In genomic region chr1:115184951-115185331, GRCh38 we compare ENCODE assay signal across 12 cellular contexts.
DNase-seq lines count a peak whose midpoint lies in the region; ATAC-seq and TF ChIP-seq lines count a peak whose summit lies in the region.
"Had no signal": no experiment of that assay in that cellular context is flagged by ENCODE, and none has a peak within 500 bp of the region (broad histone marks: within the 10 kb centered on the region; RNA-seq: fewer than 3 reads in every experiment).

No MANE protein-coding gene starts in this region.

- peak overlapping the region; percentile 42 for H3K27ac ChIP-seq in RWPE2 (ENCODE audit: poor library complexity, severe bottlenecking)
- H3K27ac ChIP-seq: right lobe of liver had no signal

- H3K4me3 ChIP-seq in RWPE2 (ENCODE audit: severe bottlenecking): no peak overlapping the region
- H3K4me3 ChIP-seq: right lobe of liver had no signal

- intact Hi-C loops in sciatic nerve (cut with DNase I): no loop called here

- ATAC-seq in RWPE2 (ENCODE audit: low read depth): peak; percentile 55
- ATAC-seq in sciatic nerve: peak; percentile 56

- no peaks in the 10 kb centered on the region for H3K36me3 ChIP-seq in RWPE2 (ENCODE audit: low read depth)
- H3K36me3 ChIP-seq: right lobe of liver had no signal

- H3K4me1 ChIP-seq in RWPE2 (ENCODE audit: insufficient read depth, poor library complexity, severe bottlenecking): peaks cover 25% of the 10 kb centered on the region

- no peak for TF ChIP-seq CTCF in RWPE2 (IDR thresholded peaks at IDR 0.05; ENCODE audit: poor library complexity, severe bottlenecking)

- peak; percentile 11 for DNase-seq in H4 (ENCODE audit: low spot score)
- no peak for DNase-seq in RWPE2 (ENCODE audit: low spot score)
- peak; percentile 57 for DNase-seq in fibroblast of gingiva (ENCODE audit: low read depth)
- no peak for DNase-seq in sciatic nerve (ENCODE audit: low spot score)
- no peak for DNase-seq in germinal center (ENCODE audit: low spot score)
- no peak for DNase-seq in NCI-H446 treated with DMSO at 0.1 percent for 48 hours (lab: John Stamatoyannopoulos, UW)
- no peak for DNase-seq in cerebellum (ENCODE audit: low spot score)
- no peak for DNase-seq in T1000 (lab: John Stamatoyannopoulos, UW)
- DNase-seq: cortex of kidney, KBM-7, kidney, right lobe of liver had no signal

- no peaks in the 10 kb centered on the region for H3K27me3 ChIP-seq in RWPE2 (ENCODE audit: insufficient read depth, poor library complexity, severe bottlenecking)
- H3K27me3 ChIP-seq: right lobe of liver had no signal

- no peaks in the 10 kb centered on the region for H3K9me3 ChIP-seq in RWPE2 (ENCODE audit: severe bottlenecking)
- H3K9me3 ChIP-seq: right lobe of liver had no signal

Comparison
In these comparisons a context has a peak if more than half of its experiments do, and no peak if none do; other contexts are left out.
1. DNase-seq: peak in H4 (single experiment) and fibroblast of gingiva (single experiment); none in RWPE2 (single experiment), sciatic nerve (single experiment), germinal center (single experiment), NCI-H446 treated with DMSO at 0.1 percent for 48 hours (single experiment), cerebellum (single experiment) and T1000 (single experiment).